ENCODE assay signal across 13 cellular contexts in the genomic region with DNA sequence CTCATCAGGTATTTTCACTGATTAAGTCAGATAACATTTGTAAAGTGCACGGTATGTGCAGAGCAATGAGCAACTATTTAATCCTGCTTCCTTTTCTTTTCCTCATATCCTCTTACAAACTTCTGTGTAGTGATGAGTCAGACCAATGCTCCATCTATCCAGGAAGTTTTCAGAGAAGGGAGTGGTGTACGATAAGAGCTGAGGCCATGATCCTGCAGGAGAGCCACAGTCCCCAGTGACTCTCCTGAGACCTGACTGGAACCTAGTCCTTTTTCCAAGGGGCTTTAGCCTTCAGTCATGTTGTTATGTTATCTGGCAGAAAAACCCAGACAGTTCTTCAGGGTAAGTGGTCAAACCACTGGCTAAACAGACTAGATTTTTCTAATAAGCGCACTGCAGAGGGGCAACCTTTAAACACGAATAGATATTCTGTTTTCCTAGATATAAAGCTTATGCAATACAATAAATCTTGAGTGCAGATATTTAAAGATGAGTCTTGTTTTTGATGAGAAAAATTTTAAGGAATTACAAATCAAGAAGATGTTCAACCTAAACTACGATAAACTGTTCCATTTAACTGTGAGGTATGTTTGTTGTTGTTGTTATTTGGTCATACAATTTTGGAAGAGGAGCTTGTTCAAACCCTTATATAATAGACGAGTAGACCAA.
DNase-seq lines count a peak whose midpoint lies in the region; ATAC-seq and TF ChIP-seq lines count a peak whose summit lies in the region.
"Had no signal": no experiment of that assay in that cellular context is flagged by ENCODE, and none has a peak within 500 bp of the region (broad histone marks: within the 10 kb centered on the region; RNA-seq: fewer than 3 reads in every experiment).

No MANE protein-coding gene starts in this region.

- H3K27me3 ChIP-seq in IMR-90 (ENCODE audit: control insufficient read depth, insufficient read depth, low read length) (no peaks in the 10 kb centered on the region), left lung (no peaks in the 10 kb centered on the region)
- H3K27me3 ChIP-seq: BE2C had no signal

- H3K4me1 ChIP-seq in IMR-90 (ENCODE audit: control insufficient read depth, insufficient read depth, low read length) (peaks cover 5% of the 10 kb centered on the region), left lung (peaks cover 0 to 4% of the 10 kb centered on the region in 2 donors)
- H3K4me1 ChIP-seq: BE2C had no signal

- peak overlapping the region; percentile 83 for H2BK20ac ChIP-seq in IMR-90 (ENCODE audit: low read depth, low read length)

- POLR2A ChIA-PET in IMR-90 (lab: Charles Lee; ENCODE audit: unreplicated experiment), result interaction anchor here (1.4 kb wide), 1 partner anchor 110 kb away, joined by 6 read pairs; a partner anchor contains a TSS
- POLR2A ChIA-PET in activated CD4-positive, alpha-beta memory T cell treated with anti-CD3 and anti-CD28 coated beads for 36 hours (lab: Charles Lee), result no interaction called here

- H3K9me3 Mint-ChIP-seq in activated CD4-positive, alpha-beta memory T cell treated with anti-CD3 and anti-CD28 coated beads for 36 hours, result no peaks in the 10 kb centered on the region
- H3K9me3 Mint-ChIP-seq: activated CD4-positive, alpha-beta T cell treated with anti-CD3 and anti-CD28 coated beads, Interleukin-2, amount 10 ng/mL, durations not matched to agents 24 days and 14 days; nephron had no signal

- H2AK9ac ChIP-seq in IMR-90 (replicated peaks; ENCODE audit: low read depth, low read length, poor library complexity), result no peak overlapping the region

- peaks cover 3% of the 10 kb centered on the region; the same call in 1 of the 2 replicates for H3K9me1 ChIP-seq in IMR-90 (ENCODE audit: insufficient read depth, low read length)

- intact Hi-C loops in IMR-90 (cut with micrococcal nuclease), result no loop called here
- intact Hi-C loops in left lung (cut with DNase I), result no loop called here
- intact Hi-C loops in activated CD4-positive, alpha-beta memory T cell treated with anti-CD3 and anti-CD28 coated beads for 36 hours (cut with micrococcal nuclease), result no loop called here

- no CpG with 5 or more reads among the region's 6 CpGs for WGBS in IMR-90 (ENCODE audit: extremely low coverage in 2 of 2, insufficient read length in 1 of 2), 2 experiments

- H3K18ac ChIP-seq in IMR-90 (ENCODE audit: low read depth, low read length), result peak overlapping the region; percentile 59; the same call in 1 of the 2 replicates

- TF ChIP-seq CTCF in IMR-90 (conservative IDR thresholded peaks at IDR 0.05; ENCODE audit: low read depth, low read length) (no peak), astrocyte of the spinal cord (IDR thresholded peaks at IDR 0.05; ENCODE audit: low read depth, low read length) (no peak), left lung (IDR thresholded peaks at IDR 0.05) (no peak)

- H3K79me1 ChIP-seq in IMR-90 (ENCODE audit: low read depth in 1 of 2, low read length in 2 of 2), result no peaks in the 10 kb centered on the region

- no peak for TF ChIP-seq RAD21 in IMR-90 (IDR thresholded peaks at IDR 0.05; ENCODE audit: low read length)

- ATAC-seq in IMR-90 (ENCODE audit: low read depth) (peak; percentile 92), left lung (peak; percentile 85), HG02571 (IDR thresholded peaks at IDR 0.05; ENCODE audit: unreplicated experiment) (no peak)

- CTCF ChIA-PET in IMR-90 (lab: Yijun Ruan, JAX), result interaction anchor here (1.0 to 1.2 kb wide), 2 partner anchors 26 to 239 kb away, joined by 3 to 5 read pairs; no protein-coding TSS in a partner anchor
- CTCF ChIA-PET in activated CD4-positive, alpha-beta memory T cell treated with anti-CD3 and anti-CD28 coated beads for 36 hours (lab: Charles Lee), result interaction anchor here (0.7 kb wide), 2 partner anchors 26 to 412 kb away, joined by 3 read pairs; no protein-coding TSS in a partner anchor

- TF ChIP-seq POLR2A in IMR-90 (IDR thresholded peaks at IDR 0.05; ENCODE audit: low read depth, low read length), result no peak

- peak overlapping the region; percentile 36; the same call in 1 of the 2 replicates for H3K27ac ChIP-seq in IMR-90 (ENCODE audit: insufficient read depth, low read length)
- peak overlapping the region in 1 of 2 donors; percentile 49 for H3K27ac ChIP-seq in left lung

- peak overlapping the region; percentile 71; the same call in 1 of the 3 replicates for H2BK15ac ChIP-seq in IMR-90 (ENCODE audit: low read depth, low read length)

- no peak overlapping the region for H3K9ac ChIP-seq in IMR-90 (ENCODE audit: low read depth, low read length)

- no peaks in the 10 kb centered on the region for H4K20me1 ChIP-seq in IMR-90 (ENCODE audit: insufficient read depth, low read length)

- no peaks in the 10 kb centered on the region for H3K9me3 ChIP-seq in IMR-90 (ENCODE audit: control insufficient read depth, insufficient read depth, low read length)
- no peaks in the 10 kb centered on the region for H3K9me3 ChIP-seq in left lung
- H3K9me3 ChIP-seq: BE2C had no signal

- H3K36me3 ChIP-seq in IMR-90 (ENCODE audit: control insufficient read depth, insufficient read depth, low read length), result no peaks in the 10 kb centered on the region
- no peaks in the 10 kb centered on the region for H3K36me3 ChIP-seq in left lung
- H3K36me3 ChIP-seq: BE2C had no signal

- peak overlapping the region; percentile 16; the same call in 1 of the 2 replicates for H3K4me2 ChIP-seq in IMR-90 (ENCODE audit: low read depth, low read length)

- no peaks in the 10 kb centered on the region for H3K27me3 Mint-ChIP-seq in activated CD4-positive, alpha-beta memory T cell treated with anti-CD3 and anti-CD28 coated beads for 36 hours

- H3K36me3 Mint-ChIP-seq in activated CD4-positive, alpha-beta memory T cell treated with anti-CD3 and anti-CD28 coated beads for 36 hours, result no peaks in the 10 kb centered on the region

- in situ Hi-C loops in IMR-90 (cut with MboI; ENCODE audit: low sequenced_read_pairs), result no loop called here
- in situ Hi-C loops in astrocyte of the spinal cord (cut with HindIII; ENCODE audit: low sequenced_read_pairs), result no loop called here

- H3K4me3 Mint-ChIP-seq in activated CD4-positive, alpha-beta memory T cell treated with anti-CD3 and anti-CD28 coated beads for 36 hours, result no peak overlapping the region
- H3K4me3 Mint-ChIP-seq: activated CD4-positive, alpha-beta T cell treated with anti-CD3 and anti-CD28 coated beads, Interleukin-2, amount 10 ng/mL, durations not matched to agents 24 days and 14 days; nephron had no signal

- H3K23ac ChIP-seq in IMR-90 (ENCODE audit: low read depth, low read length), result peak overlapping the region; percentile 55; the same call in 1 of the 2 replicates

- H3K4me1 Mint-ChIP-seq in activated CD4-positive, alpha-beta memory T cell treated with anti-CD3 and anti-CD28 coated beads for 36 hours (ENCODE audit: low read depth), result no peaks in the 10 kb centered on the region
- H3K4me1 Mint-ChIP-seq: activated CD4-positive, alpha-beta T cell treated with anti-CD3 and anti-CD28 coated beads, Interleukin-2, amount 10 ng/mL, durations not matched to agents 24 days and 14 days; nephron had no signal

- no peak overlapping the region for H3K27ac Mint-ChIP-seq in activated CD4-positive, alpha-beta memory T cell treated with anti-CD3 and anti-CD28 coated beads for 36 hours
- H3K27ac Mint-ChIP-seq: activated CD4-positive, alpha-beta T cell treated with anti-CD3 and anti-CD28 coated beads, Interleukin-2, amount 10 ng/mL, durations not matched to agents 24 days and 14 days; nephron had no signal

- H3K4me3 ChIP-seq in IMR-90 (ENCODE audit: insufficient read depth, low read depth, low read length) (no peak overlapping the region), astrocyte of the spinal cord (ENCODE audit: low read depth, low read length) (no peak overlapping the region), left lung (no peak overlapping the region)

- H2BK120ac ChIP-seq in IMR-90 (ENCODE audit: low read depth, low read length), result peak overlapping the region; percentile 89

- H4K91ac ChIP-seq in IMR-90 (ENCODE audit: insufficient read depth, low read depth, low read length), result peak overlapping the region; percentile 82

- peak overlapping the region in 1 of 2 experiments; percentile 96; a peak in 2 of 4 replicates for H4K8ac ChIP-seq in IMR-90 (ENCODE audit: low read depth in 2 of 2, low read length in 2 of 2)

- peak overlapping the region; percentile 84 for H2AFZ ChIP-seq in IMR-90 (replicated peaks; ENCODE audit: low read length, poor library complexity)

- dilution Hi-C loops in IMR-90 (cut with HindIII; ENCODE audit: low sequenced_read_pairs, unreplicated experiment), result no loop called here

- peak overlapping the region; percentile 79 for H2BK5ac ChIP-seq in IMR-90 (ENCODE audit: low read depth, low read length, poor library complexity, severe bottlenecking)

- no peak overlapping the region for H2AK5ac ChIP-seq in IMR-90 (ENCODE audit: low read depth, low read length)

- DNase-seq in A172 (ENCODE audit: low spot score) (peak; percentile 92), IMR-90 (peak; percentile 92), astrocyte of the spinal cord (ENCODE audit: low read depth, low spot score) (peak; percentile 82), left lung (no peak), superior temporal gyrus (ENCODE audit: extremely low spot score) (no peak)
- no peak for DNase-seq in stimulated activated CD4-positive, alpha-beta T cell treated with anti-CD3 and anti-CD28 coated beads, Interleukin-1b, Interleukin-23, amount 100 ng/mL, for 48 hours
- no peak for DNase-seq in activated CD4-positive, alpha-beta memory T cell treated with anti-CD3 and anti-CD28 coated beads for 36 hours
- DNase-seq: activated CD4-positive, alpha-beta T cell treated with anti-CD3 and anti-CD28 coated beads, Interleukin-2, amount 10 ng/mL, durations not matched to agents 24 days and 14 days; BE2C; cortex of kidney; NCI-H2227 treated with DMSO at 0.1 percent for 48 hours had no signal

- H3K4ac ChIP-seq in IMR-90 (ENCODE audit: low read depth, low read length), result peak overlapping the region; percentile 86; the same call in 1 of the 2 replicates

- BruUV-seq in IMR-90 (replicated peaks; lab: Mats Ljungman, UMichigan), result no TSS peak

- no peak overlapping the region for H3K14ac ChIP-seq in IMR-90 (replicated peaks; ENCODE audit: low read depth, low read length)

- H4K5ac ChIP-seq in IMR-90 (ENCODE audit: low read depth, low read length), result peak overlapping the region; percentile 79

- peak overlapping the region; percentile 56; the same call in 1 of the 2 replicates for H3K56ac ChIP-seq in IMR-90 (ENCODE audit: extremely low read depth, insufficient read depth, low read length)

TF ChIP-seq in IMR-90, 13 proteins besides CTCF, POLR2A, EP300 and RAD21:
- TF ChIP-seq MXI1 (IDR thresholded peaks at IDR 0.05; ENCODE audit: borderline replicate concordance, low read depth, low read length) (no peak), CHD1 (IDR thresholded peaks at IDR 0.05; ENCODE audit: low read depth, low read length) (no peak), RCOR1 (IDR thresholded peaks at IDR 0.05; ENCODE audit: insufficient replicate concordance, low read length) (no peak), FOS (IDR thresholded peaks at IDR 0.05; ENCODE audit: low read depth, low read length) (peak; percentile 70), BHLHE40 (IDR thresholded peaks at IDR 0.05; ENCODE audit: low read depth, low read length) (peak; percentile 31; the same call in 1 of the 2 replicates)

Comparison
In these comparisons a context has a peak if more than half of its experiments do, and no peak if none do; other contexts are left out.
1. DNase-seq: peak in A172 (single experiment), IMR-90 (single experiment) and astrocyte of the spinal cord (single experiment); none in left lung (0 of 2), superior temporal gyrus (single experiment), stimulated activated CD4-positive, alpha-beta T cell treated with anti-CD3 and anti-CD28 coated beads, Interleukin-1b, Interleukin-23, amount 100 ng/mL, for 48 hours (single experiment) and activated CD4-positive, alpha-beta memory T cell treated with anti-CD3 and anti-CD28 coated beads for 36 hours (single experiment).